9 cellular contexts compared by ENCODE assay signal in the genomic region with DNA sequence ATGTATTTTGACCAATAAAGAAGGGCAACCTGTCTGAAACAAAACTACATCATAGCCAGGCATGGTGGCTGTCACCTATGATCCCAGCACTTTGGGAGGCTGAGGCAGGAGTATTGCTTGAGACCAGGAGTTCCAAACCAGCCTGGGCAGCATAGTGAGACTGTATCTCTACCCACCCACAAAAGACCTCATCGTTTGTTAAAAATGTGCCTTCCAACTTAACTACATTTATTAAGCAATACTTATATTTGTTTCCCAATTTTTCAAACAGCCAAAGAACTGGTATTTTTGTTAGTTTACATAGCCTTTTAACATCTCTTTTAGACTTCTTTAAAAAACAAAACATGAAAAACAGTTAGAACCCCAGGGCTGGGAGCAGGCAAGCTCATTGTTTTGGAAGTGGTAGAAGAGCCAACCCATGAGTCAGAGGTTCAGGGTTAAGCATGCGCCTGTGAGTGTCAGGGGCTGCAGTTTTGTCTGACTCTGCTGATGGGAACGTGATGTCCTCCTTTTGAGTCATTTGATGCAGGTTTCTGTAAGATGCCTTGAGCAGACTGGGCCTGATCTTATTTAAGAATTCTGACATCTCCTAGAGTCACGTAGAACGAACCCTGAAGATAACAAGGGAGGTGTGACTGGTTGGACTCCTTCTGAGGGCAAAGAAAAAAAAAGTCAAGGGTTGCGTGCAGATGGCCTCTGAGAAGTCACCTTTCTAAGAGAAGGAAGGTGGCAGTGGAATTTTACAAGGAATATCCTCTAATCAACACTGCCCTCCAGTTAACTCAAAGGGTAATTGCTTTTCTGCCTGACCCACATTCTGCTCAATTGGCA. TPM values are rescaled to one million over a fixed set of nuclear protein-coding genes. Genes with fewer than 3 reads are reported as not detected.
DNase-seq lines count a peak whose midpoint lies in the region; ATAC-seq and TF ChIP-seq lines count a peak whose summit lies in the region.
"Had no signal": no experiment of that assay in that cellular context is flagged by ENCODE, and none has a peak within 500 bp of the region (broad histone marks: within the 10 kb centered on the region; RNA-seq: fewer than 3 reads in every experiment).

No MANE protein-coding gene starts in this region.

- no peak for ATAC-seq in T-cell (replicated peaks in 1 of 4)

- H3K9me3 ChIP-seq in breast epithelium (no peaks in the 10 kb centered on the region), tibial artery (no peaks in the 10 kb centered on the region)

- no peaks in the 10 kb centered on the region for H3K4me1 ChIP-seq in breast epithelium
- peaks cover 0 to 22% (median 8%) of the 10 kb centered on the region in 4 donors for H3K4me1 ChIP-seq in tibial artery

- TF ChIP-seq POLR2A in breast epithelium (IDR thresholded peaks at IDR 0.05) = no peak

- intact Hi-C loops in breast epithelium (cut with DNase I; ENCODE audit: low total_unique reads) = loop anchor here (5.0 kb wide), 1 partner anchor 117 kb away; no protein-coding TSS in a partner anchor
- intact Hi-C loops in tibial artery (cut with DNase I; ENCODE audit: low total_unique reads) = loop anchor here (5.0 kb wide), 1 partner anchor 202 kb away; no protein-coding TSS in a partner anchor

- H3K36me3 ChIP-seq in breast epithelium (no peaks in the 10 kb centered on the region), tibial artery (peaks cover 0 to 5% (median 0%) of the 10 kb centered on the region in 3 donors)

- H3K27me3 ChIP-seq in breast epithelium (no peaks in the 10 kb centered on the region), tibial artery (no peaks in the 10 kb centered on the region)

- no peak overlapping the region for H3K27ac Mint-ChIP-seq in T-cell
- no peak overlapping the region for H3K27ac Mint-ChIP-seq in T-helper 2 cell treated with Interferon-gamma antibody and Interleukin-4, amounts not matched to agents 5 μg/mL and 100 μg/mL, for 36 hours

- POLR2A ChIA-PET in T-cell (lab: Charles Lee) = no interaction called here

- CTCF ChIA-PET in T-cell (lab: Charles Lee) = interaction anchor here (0.6 to 1.5 kb wide), 3 partner anchors 45 to 152 kb away, joined by 3 to 6 read pairs (median 3); no protein-coding TSS in a partner anchor

- no peak for TF ChIP-seq CTCF in breast epithelium (IDR thresholded peaks at IDR 0.05)
- TF ChIP-seq CTCF in tibial artery (IDR thresholded peaks at IDR 0.05) = no peak

- DNase-seq in HT1080 (ENCODE audit: low read depth) (peak; percentile 87), breast epithelium (ENCODE audit: low spot score in 2 of 2) (peak in 1 of 2 donors; percentile 49), kidney glomerular epithelial cell (lab: John Stamatoyannopoulos, UW) (peak; percentile 24), tibial artery (peak; percentile 83 to 84), T-cell (no peak)
- no peak for DNase-seq in stimulated activated naive CD4-positive, alpha-beta T cell treated with Interleukin-2 at 50 U/mL for 16 hours (lab: John Stamatoyannopoulos, UW)
- DNase-seq in T-helper 2 cell treated with Interferon-gamma antibody and Interleukin-4, amounts not matched to agents 5 μg/mL and 100 μg/mL, for 36 hours (ENCODE audit: low spot score) = no peak
- DNase-seq in activated CD8-positive, alpha-beta memory T cell treated with anti-CD3 and anti-CD28 coated beads, Interleukin-2, amount 50 U/mL, for 48 hours = no peak
- DNase-seq: activated naive CD4-positive, alpha-beta T cell treated with anti-CD3 and anti-CD28 coated beads, Interleukin-2, amount 50 U/mL, for 16 hours had no signal

- H3K9me3 Mint-ChIP-seq in T-cell = no peaks in the 10 kb centered on the region
- H3K9me3 Mint-ChIP-seq in T-helper 2 cell treated with Interferon-gamma antibody and Interleukin-4, amounts not matched to agents 5 μg/mL and 100 μg/mL, for 36 hours = no peaks in the 10 kb centered on the region

- no peak overlapping the region for H3K4me3 Mint-ChIP-seq in T-cell
- no peak overlapping the region for H3K4me3 Mint-ChIP-seq in T-helper 2 cell treated with Interferon-gamma antibody and Interleukin-4, amounts not matched to agents 5 μg/mL and 100 μg/mL, for 36 hours

- H3K36me3 Mint-ChIP-seq in T-cell = peaks cover 57% of the 10 kb centered on the region
- peaks cover 8% of the 10 kb centered on the region for H3K36me3 Mint-ChIP-seq in T-helper 2 cell treated with Interferon-gamma antibody and Interleukin-4, amounts not matched to agents 5 μg/mL and 100 μg/mL, for 36 hours (ENCODE audit: low read depth)

- H3K4me3 ChIP-seq in breast epithelium (no peak overlapping the region), tibial artery (no peak overlapping the region)

- H3K4me1 Mint-ChIP-seq in T-cell = peaks cover 0 to 9% (median 3%) of the 10 kb centered on the region in 3 donors
- H3K4me1 Mint-ChIP-seq in T-helper 2 cell treated with Interferon-gamma antibody and Interleukin-4, amounts not matched to agents 5 μg/mL and 100 μg/mL, for 36 hours (ENCODE audit: low read depth) = no peaks in the 10 kb centered on the region

- H3K27me3 Mint-ChIP-seq in T-cell = no peaks in the 10 kb centered on the region
- H3K27me3 Mint-ChIP-seq in T-helper 2 cell treated with Interferon-gamma antibody and Interleukin-4, amounts not matched to agents 5 μg/mL and 100 μg/mL, for 36 hours (ENCODE audit: low read depth) = no peaks in the 10 kb centered on the region

- H3K27ac ChIP-seq in breast epithelium (peak overlapping the region; percentile 80 to 83), tibial artery (peak overlapping the region; percentile 65 to 69)

RNA-seq across cellular contexts. Expression of a gene that starts 53.8 kb away (rescaled TPM):
- total RNA-seq in HT1080 (2014; rRNA removed; shearing (Covaris generic)) = not detected in 2 replicates
- polyA plus RNA-seq in HT1080 (2015; cell fraction: cytosol; rRNA removed) = 0.02 TPM in 1 of 2 replicates, not detected in the other
- polyA plus RNA-seq in HT1080 (2015; cell fraction: nucleus; rRNA removed) = 0.08 TPM in 1 of 2 replicates, not detected in the other
- total RNA-seq in breast epithelium (1 to 10 TPM in 1 of 3 donors, under 1 TPM in 2; 0.33 to 1.5 (median 0.96) TPM), T-cell (10 to 100 TPM in 2 of 5 donors, 1 to 10 TPM in 3; 3.1 to 12.1 (median 8.8) TPM)

Comparison
In these comparisons a context has a peak if more than half of its experiments do, and no peak if none do; other contexts are left out.
1. DNase-seq: peak in HT1080 (single experiment), kidney glomerular epithelial cell (single experiment) and tibial artery (2 of 2); none in T-cell (0 of 34), stimulated activated naive CD4-positive, alpha-beta T cell treated with Interleukin-2 at 50 U/mL for 16 hours (single experiment), T-helper 2 cell treated with Interferon-gamma antibody and Interleukin-4, amounts not matched to agents 5 μg/mL and 100 μg/mL, for 36 hours (single experiment) and activated CD8-positive, alpha-beta memory T cell treated with anti-CD3 and anti-CD28 coated beads, Interleukin-2, amount 50 U/mL, for 48 hours (single experiment).